ENCODE assay signal across 12 cellular contexts in the genomic region with DNA sequence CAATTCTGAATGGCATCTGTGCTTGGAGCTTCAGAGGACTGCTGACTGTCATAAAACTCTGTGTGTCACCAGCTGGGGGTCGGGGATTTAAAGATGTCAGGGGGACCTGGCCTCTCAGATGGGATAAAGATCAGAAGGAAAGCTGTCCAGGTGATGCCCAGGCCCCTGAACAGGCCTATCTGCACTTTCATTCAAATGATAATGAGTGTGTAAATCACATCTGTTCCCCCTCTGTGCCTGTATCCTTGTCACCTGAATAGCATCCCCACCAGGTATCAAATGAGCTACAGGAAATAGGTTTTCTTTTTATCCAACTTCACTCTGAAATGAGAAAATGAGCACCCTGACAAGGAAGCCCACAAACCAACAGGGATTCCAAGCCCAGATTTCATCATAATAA.
DNase-seq lines count a peak whose midpoint lies in the region; ATAC-seq and TF ChIP-seq lines count a peak whose summit lies in the region.
"Had no signal": no experiment of that assay in that cellular context is flagged by ENCODE, and none has a peak within 500 bp of the region (broad histone marks: within the 10 kb centered on the region; RNA-seq: fewer than 3 reads in every experiment).

No MANE protein-coding gene starts in this region.

- DNase-seq in left ventricle myocardium inferior (no peak), left cardiac atrium (no peak), endodermal cell (peak; percentile 80), Kasumi-1 (lab: John Stamatoyannopoulos, UW) (no peak), ascending aorta (ENCODE audit: low spot score in 2 of 2) (no peak)
- DNase-seq: activated CD4-positive, alpha-beta T cell treated with anti-CD3 and anti-CD28 coated beads for 1 hour; naive thymus-derived CD4-positive, alpha-beta T cell; NCI-H1092 treated with DMSO at 0.1 percent for 48 hours had no signal

- no peaks in the 10 kb centered on the region for H3K9me3 ChIP-seq in left ventricle myocardium inferior (replicated peaks)
- H3K9me3 ChIP-seq in endodermal cell (ENCODE audit: control insufficient read depth, low read length), result no peaks in the 10 kb centered on the region
- no peaks in the 10 kb centered on the region for H3K9me3 ChIP-seq in ascending aorta

- H3K36me3 ChIP-seq in left ventricle myocardium inferior, result no peaks in the 10 kb centered on the region
- no peaks in the 10 kb centered on the region for H3K36me3 ChIP-seq in endodermal cell (ENCODE audit: control insufficient read depth, insufficient read depth, low read length)
- no peaks in the 10 kb centered on the region for H3K36me3 ChIP-seq in ascending aorta

- H3K36me3 Mint-ChIP-seq in endodermal cell (ENCODE audit: low read depth) (no peaks in the 10 kb centered on the region), nephron (ENCODE audit: low read depth) (peaks cover 24% of the 10 kb centered on the region)
- H3K36me3 Mint-ChIP-seq: naive thymus-derived CD4-positive, alpha-beta T cell had no signal

- H3K27me3 Mint-ChIP-seq in endodermal cell (ENCODE audit: insufficient read depth) (peaks cover 60% of the 10 kb centered on the region), nephron (ENCODE audit: low read depth) (no peaks in the 10 kb centered on the region)

- H3K4me1 ChIP-seq in left ventricle myocardium inferior, result peaks cover 70% of the 10 kb centered on the region
- H3K4me1 ChIP-seq in endodermal cell (ENCODE audit: control insufficient read depth, insufficient read depth, low read length), result peaks cover 17% of the 10 kb centered on the region
- H3K4me1 ChIP-seq in ascending aorta, result peaks cover 0 to 30% of the 10 kb centered on the region in 2 donors

- 3% methylated on average over 1 of the region's 1 CpG; no CpG with 5 or more reads in 1 of the 2 experiments for WGBS in endodermal cell (ENCODE audit: insufficient coverage in 1 of 2, insufficient read length in 1 of 2), 2 experiments

- peak overlapping the region; percentile 37 for H3K4me3 ChIP-seq in left ventricle myocardium inferior
- H3K4me3 ChIP-seq in endodermal cell (ENCODE audit: low read length), result no peak overlapping the region
- peak overlapping the region in 1 of 2 donors; percentile 25 for H3K4me3 ChIP-seq in ascending aorta
- H3K4me3 ChIP-seq: skin epidermis had no signal

- intact Hi-C loops in left ventricle myocardium inferior (cut with micrococcal nuclease) (no loop called here), left cardiac atrium (cut with DNase I) (no loop called here), ascending aorta (cut with DNase I) (loop anchor here (10.0 kb wide), 1 partner anchor 1310 kb away; no protein-coding TSS in a partner anchor)

- no peak for TF ChIP-seq CTCF in left ventricle myocardium inferior (IDR thresholded peaks at IDR 0.05; ENCODE audit: borderline replicate concordance)
- TF ChIP-seq CTCF in endodermal cell (conservative IDR thresholded peaks at IDR 0.05), result no peak
- TF ChIP-seq CTCF in nephron (IDR thresholded peaks at IDR 0.05; ENCODE audit: unreplicated experiment in 3 of 3), result no peak
- no peak for TF ChIP-seq CTCF in ascending aorta (IDR thresholded peaks at IDR 0.05)

- H3K4me1 Mint-ChIP-seq in endodermal cell, result peaks cover 39% of the 10 kb centered on the region
- H3K4me1 Mint-ChIP-seq in nephron, result peaks cover 80% of the 10 kb centered on the region

- no peak overlapping the region for H3K9ac ChIP-seq in endodermal cell (ENCODE audit: extremely low read depth, low read length, poor library complexity, severe bottlenecking)

- H3K27ac ChIP-seq in left ventricle myocardium inferior (replicated peaks), result peak overlapping the region; percentile 50
- H3K27ac ChIP-seq in endodermal cell (ENCODE audit: low read depth, low read length), result peak overlapping the region; percentile 33
- peak overlapping the region in 1 of 2 donors; percentile 57 for H3K27ac ChIP-seq in ascending aorta

- H3K9me3 Mint-ChIP-seq in endodermal cell (no peaks in the 10 kb centered on the region), nephron (no peaks in the 10 kb centered on the region)
- H3K9me3 Mint-ChIP-seq: naive thymus-derived CD4-positive, alpha-beta T cell had no signal

- H3K4me3 Mint-ChIP-seq in endodermal cell, result no peak overlapping the region
- H3K4me3 Mint-ChIP-seq in nephron, result peak overlapping the region in 1 of 3 experiments; percentile 48
- H3K4me3 Mint-ChIP-seq: naive thymus-derived CD4-positive, alpha-beta T cell had no signal

- ATAC-seq in left cardiac atrium (no peak), GM21529 (IDR thresholded peaks at IDR 0.05; ENCODE audit: unreplicated experiment) (no peak), GM21381 (IDR thresholded peaks at IDR 0.05; ENCODE audit: unreplicated experiment) (no peak)
- ATAC-seq: naive thymus-derived CD4-positive, alpha-beta T cell had no signal

- H3K27me3 ChIP-seq in left ventricle myocardium inferior (ENCODE audit: low read depth) (no peaks in the 10 kb centered on the region), endodermal cell (ENCODE audit: control insufficient read depth, insufficient read depth, low read length, poor library complexity, severe bottlenecking) (peaks cover 42% of the 10 kb centered on the region), ascending aorta (no peaks in the 10 kb centered on the region)

- H3K27ac Mint-ChIP-seq in endodermal cell (no peak overlapping the region), nephron (peak overlapping the region; percentile 54 to 84 (median 83))
- H3K27ac Mint-ChIP-seq: naive thymus-derived CD4-positive, alpha-beta T cell had no signal
